In the genomic region with DNA sequence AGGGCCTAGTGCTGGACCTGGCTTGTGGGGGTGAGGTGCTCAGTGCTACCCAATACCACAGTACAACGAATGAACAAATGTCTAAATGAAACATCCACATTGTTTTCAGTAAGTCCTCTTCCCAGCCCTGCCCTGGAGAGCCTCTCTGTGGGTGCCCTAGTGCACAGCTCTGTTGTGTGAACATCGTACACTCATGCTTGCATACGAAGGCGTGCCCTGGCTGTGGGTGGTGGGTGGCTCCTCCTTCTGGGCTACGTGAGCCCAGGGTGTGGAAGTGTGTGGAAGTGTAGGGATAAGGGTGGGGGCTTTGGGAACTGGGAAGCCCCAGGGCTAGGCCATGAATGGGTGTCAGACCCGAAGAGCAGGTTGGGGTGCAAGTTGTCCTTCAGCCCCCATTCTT, we compare ENCODE assay signal across 10 cellular contexts. TPM values are rescaled to one million over a fixed set of nuclear protein-coding genes. Genes with fewer than 3 reads are reported as not detected.
A peak's percentile ranks its signal among the peaks of the same experiment; 100 is the strongest.
DNase-seq lines count a peak whose midpoint lies in the region; ATAC-seq, FAIRE-seq and TF ChIP-seq lines count a peak whose summit lies in the region.
"Had no signal": no experiment of that assay in that cellular context is flagged by ENCODE, and none has a peak within 500 bp of the region (broad histone marks: within the 10 kb centered on the region; RNA-seq: fewer than 3 reads in every experiment).

No MANE protein-coding gene starts in this region.

- H3K36me3 Mint-ChIP-seq in stimulated activated naive CD8-positive, alpha-beta T cell treated with anti-CD3 and anti-CD28 coated beads, Interleukin-15, Interleukin-2, amounts not matched to agents 100 ng/mL and 50 ng/mL, for 24 hours (ENCODE audit: low read depth): no peaks in the 10 kb centered on the region

- CTCF ChIA-PET in K562 (lab: Yijun Ruan, JAX; ENCODE audit: low intra/inter-chr PET ratio): no interaction called here

- no peak for ATAC-seq in stimulated activated naive CD8-positive, alpha-beta T cell treated with anti-CD3 and anti-CD28 coated beads, Interleukin-15, Interleukin-2, amounts not matched to agents 100 U/mL and 50 U/mL, for 24 hours
- ATAC-seq in K562 (no peak), HG03442 (IDR thresholded peaks at IDR 0.05; ENCODE audit: unreplicated experiment) (no peak)

- DNase-seq in stimulated activated naive CD8-positive, alpha-beta T cell treated with anti-CD3 and anti-CD28 coated beads, Interleukin-15, Interleukin-2, amounts not matched to agents 100 U/mL and 50 U/mL, for 24 hours: no peak
- DNase-seq in K562 (ENCODE audit: extremely low read depth in 1 of 4, low spot score in 3 of 4) (no peak), vagina (ENCODE audit: extremely low spot score in 2 of 2) (no peak), HuH-7 (ENCODE audit: low spot score) (no peak), cortex of kidney (lab: John Stamatoyannopoulos, UW) (no peak)

- no peaks in the 10 kb centered on the region for H3K79me2 ChIP-seq in K562 (ENCODE audit: control insufficient read depth, insufficient read depth, low read length)

- 55% methylated on average over 3 of the region's 6 CpGs for WGBS in K562 (ENCODE audit: insufficient coverage, low coverage, missing lambda C conversion rate)

- no peaks in the 10 kb centered on the region for H3K27me3 Mint-ChIP-seq in stimulated activated naive CD8-positive, alpha-beta T cell treated with anti-CD3 and anti-CD28 coated beads, Interleukin-15, Interleukin-2, amounts not matched to agents 100 ng/mL and 50 ng/mL, for 24 hours

- H3K4me2 ChIP-seq in K562 (ENCODE audit: insufficient read depth, low read length): no peak overlapping the region

- in situ Hi-C loops in K562 (cut with MboI): no loop called here

- POLR2A ChIA-PET in K562 (lab: Yijun Ruan, JAX): no interaction called here

- H3K4me1 ChIP-seq in K562 (replicated peaks in 1 of 2; ENCODE audit: control insufficient read depth in 2 of 2, insufficient read depth in 2 of 2, low read length in 2 of 2): peaks cover 19 to 28% of the 10 kb centered on the region in 2 experiments; a peak in 4 of 5 replicates
- peaks cover 9 to 11% of the 10 kb centered on the region in 2 donors for H3K4me1 ChIP-seq in mucosa of rectum (ENCODE audit: control insufficient read depth in 2 of 2, insufficient read depth in 2 of 2, low read length in 2 of 2)
- peaks cover 11% of the 10 kb centered on the region for H3K4me1 ChIP-seq in vagina
- H3K4me1 ChIP-seq: HAP-1 had no signal

- peak overlapping the region; percentile 89 for H3K4me3 Mint-ChIP-seq in stimulated activated naive CD8-positive, alpha-beta T cell treated with anti-CD3 and anti-CD28 coated beads, Interleukin-15, Interleukin-2, amounts not matched to agents 100 ng/mL and 50 ng/mL, for 24 hours

- BruUV-seq in K562 (replicated peaks; lab: Mats Ljungman, UMichigan): no TSS peak

- H3K4me3 ChIP-seq in K562 (no peak overlapping the region), mucosa of rectum (ENCODE audit: low read length in 2 of 2) (peak overlapping the region; percentile 84 to 86), vagina (peak overlapping the region in 1 of 2 donors; percentile 85)

- no peak for TF ChIP-seq EP300 in K562 (IDR thresholded peaks at IDR 0.05; ENCODE audit: low read length)

- TF ChIP-seq POLR2A in K562 (conservative IDR thresholded peaks at IDR 0.05) (no peak), vagina (IDR thresholded peaks at IDR 0.05) (no peak)

- H3K9me3 ChIP-seq in K562 (replicated peaks; ENCODE audit: control insufficient read depth, insufficient read depth, low read depth, low read length): no peaks in the 10 kb centered on the region
- no peaks in the 10 kb centered on the region for H3K9me3 ChIP-seq in mucosa of rectum (ENCODE audit: control insufficient read depth in 2 of 2, low read length in 2 of 2)
- no peaks in the 10 kb centered on the region for H3K9me3 ChIP-seq in vagina
- H3K9me3 ChIP-seq: HAP-1 had no signal

- H3K27ac Mint-ChIP-seq in stimulated activated naive CD8-positive, alpha-beta T cell treated with anti-CD3 and anti-CD28 coated beads, Interleukin-15, Interleukin-2, amounts not matched to agents 100 ng/mL and 50 ng/mL, for 24 hours: no peak overlapping the region

- H3K4me1 Mint-ChIP-seq in stimulated activated naive CD8-positive, alpha-beta T cell treated with anti-CD3 and anti-CD28 coated beads, Interleukin-15, Interleukin-2, amounts not matched to agents 100 ng/mL and 50 ng/mL, for 24 hours (ENCODE audit: low read depth): peaks cover 5% of the 10 kb centered on the region

- TF ChIP-seq CTCF in K562 (IDR thresholded peaks at IDR 0.05 in 2 of 3, conservative IDR thresholded peaks at IDR 0.05 in 1 of 3; ENCODE audit: insufficient read depth in 2 of 3, low read depth in 1 of 3, low read length in 3 of 3): no peak
- TF ChIP-seq CTCF in vagina (IDR thresholded peaks at IDR 0.05): no peak

- H2AFZ ChIP-seq in K562 (ENCODE audit: low read depth, low read length): peak overlapping the region; percentile 34; the same call in 1 of the 2 replicates

- TF ChIP-seq RAD21 in K562 (CRISPR knock-in tag; conservative IDR thresholded peaks at IDR 0.05 in 1 of 2, IDR thresholded peaks at IDR 0.05 in 1 of 2): no peak

- no peaks in the 10 kb centered on the region for H4K20me1 ChIP-seq in K562 (replicated peaks; ENCODE audit: control insufficient read depth, insufficient read depth, low read length)

- no peak overlapping the region for H3K27ac ChIP-seq in K562 (ENCODE audit: extremely low read depth, low read depth, low read length)
- peak overlapping the region; percentile 83 to 86 for H3K27ac ChIP-seq in mucosa of rectum (ENCODE audit: low read depth in 2 of 2, low read length in 2 of 2)
- peak overlapping the region; percentile 94 for H3K27ac ChIP-seq in vagina

- H3K27me3 ChIP-seq in K562 (ENCODE audit: control insufficient read depth in 2 of 2, insufficient read depth in 2 of 2, low read length in 2 of 2): peaks cover 0 to 4% of the 10 kb centered on the region in 2 experiments; a peak in 1 of 5 replicates
- no peaks in the 10 kb centered on the region for H3K27me3 ChIP-seq in mucosa of rectum (ENCODE audit: control insufficient read depth in 2 of 2, insufficient read depth in 2 of 2, low read length in 2 of 2)
- H3K27me3 ChIP-seq in vagina: no peaks in the 10 kb centered on the region

- no peaks in the 10 kb centered on the region for H3K9me3 Mint-ChIP-seq in stimulated activated naive CD8-positive, alpha-beta T cell treated with anti-CD3 and anti-CD28 coated beads, Interleukin-15, Interleukin-2, amounts not matched to agents 100 ng/mL and 50 ng/mL, for 24 hours

- H3K36me3 ChIP-seq in K562 (ENCODE audit: control insufficient read depth, insufficient read depth, low read length) (no peaks in the 10 kb centered on the region), mucosa of rectum (ENCODE audit: control insufficient read depth in 2 of 2, insufficient read depth in 2 of 2, low read length in 2 of 2) (no peaks in the 10 kb centered on the region), vagina (no peaks in the 10 kb centered on the region)

- FAIRE-seq in K562 (lab: Jason Lieb, UNC): no peak

- H3K9me1 ChIP-seq in K562 (ENCODE audit: control insufficient read depth, insufficient read depth, low read length): no peaks in the 10 kb centered on the region

- H3K9ac ChIP-seq in K562 (ENCODE audit: insufficient read depth in 1 of 2, low read depth in 2 of 2, low read length in 2 of 2) (no peak overlapping the region; a peak in 1 of 4 replicates), mucosa of rectum (ENCODE audit: low read depth in 1 of 2, low read length in 2 of 2) (peak overlapping the region in 1 of 2 donors; percentile 86)

- intact Hi-C loops in K562 (cut with micrococcal nuclease) (no loop called here), vagina (cut with DNase I) (no loop called here)

RNA-seq across cellular contexts. Expression of a gene that starts 0.6 kb away (rescaled TPM):
- 0.86 and 3.6 TPM in 2 replicates for total RNA-seq in K562 (2011; cell fraction: chromatin; rRNA removed; ENCODE audit: low replicate concordance)
- 1.8 and 3.5 TPM in 2 replicates for total RNA-seq in K562 (2011; cell fraction: nucleolus; rRNA removed)
- 1.1 and 1.3 TPM in 2 replicates for total RNA-seq in K562 (2011; cell fraction: nucleoplasm; rRNA removed)
- total RNA-seq in K562 (2014; rRNA removed): 1.3 and 1.4 TPM in 2 replicates
- 0.19 and 0.22 TPM in 2 replicates for total RNA-seq in K562 (2014; rRNA removed; fragmentation: Illumina TruSeq; extraction: Trizol)
- total RNA-seq in K562 (2015; rRNA removed; fragmentation: Illumina TruSeq; extraction: Trizol): 0.34 and 0.69 TPM in 2 replicates
- 2.1 and 2.3 TPM in 2 replicates for total RNA-seq in K562 (2021)
- polyA plus RNA-seq in K562 (2011; rRNA removed): 0.55 and 1.4 TPM in 2 replicates
- polyA plus RNA-seq in K562 (2011; cell fraction: cytosol; rRNA removed): 0.81 and 4.1 TPM in 2 replicates
- 0.76 and 5.1 TPM in 2 replicates for polyA plus RNA-seq in K562 (2011; cell fraction: nucleus; rRNA removed)
- polyA plus RNA-seq in K562 (2012): 1.0 and 2.3 TPM in 2 replicates
- 0.49 and 1.1 TPM in 2 replicates for polyA plus RNA-seq in K562 (2014; fragmentation: Illumina TruSeq; extraction: Trizol)
- under 1 TPM; 0.04 to 0.06 TPM for polyA plus RNA-seq in K562 (2014; fragmentation: Nextera tagmentation; extraction: Ambion mirVana)
- polyA plus RNA-seq in K562 (2014; rRNA removed): 1.1 and 2.1 TPM in 2 replicates
- 0.27 and 1.2 TPM in 2 replicates for polyA minus RNA-seq in K562 (2011; rRNA and poly(A)+ RNA removed)
- 1.4 and 3.4 TPM in 2 replicates for polyA minus RNA-seq in K562 (2011; cell fraction: cytosol; rRNA and poly(A)+ RNA removed)
- 0.67 and 2.3 TPM in 2 replicates for polyA minus RNA-seq in K562 (2011; cell fraction: nucleus; rRNA and poly(A)+ RNA removed)
- total RNA-seq in vagina: 15.5 TPM

RNA-seq across cellular contexts. Expression of a gene that starts 17.3 kb away (rescaled TPM):
- total RNA-seq in K562 (2011; cell fraction: chromatin; rRNA removed; ENCODE audit: low replicate concordance): not detected in 2 replicates
- total RNA-seq in K562 (2011; cell fraction: nucleolus; rRNA removed): not detected in 2 replicates
- not detected in 2 replicates for total RNA-seq in K562 (2011; cell fraction: nucleoplasm; rRNA removed)
- not detected in 2 replicates for total RNA-seq in K562 (2014; rRNA removed)
- not detected in 2 replicates for total RNA-seq in K562 (2014; rRNA removed; fragmentation: Illumina TruSeq; extraction: Trizol)
- not detected in 2 replicates for total RNA-seq in K562 (2015; rRNA removed; fragmentation: Illumina TruSeq; extraction: Trizol)
- not detected in 2 replicates for total RNA-seq in K562 (2021)
- not detected in 2 replicates for polyA plus RNA-seq in K562 (2011; rRNA removed)
- polyA plus RNA-seq in K562 (2011; cell fraction: cytosol; rRNA removed): not detected in 2 replicates
- not detected in 2 replicates for polyA plus RNA-seq in K562 (2011; cell fraction: nucleus; rRNA removed)
- not detected in 2 replicates for polyA plus RNA-seq in K562 (2012)
- polyA plus RNA-seq in K562 (2014; fragmentation: Illumina TruSeq; extraction: Trizol): not detected in 2 replicates
- polyA plus RNA-seq in K562 (2014; fragmentation: Nextera tagmentation; extraction: Ambion mirVana): not detected
- not detected in 2 replicates for polyA plus RNA-seq in K562 (2014; rRNA removed)
- polyA minus RNA-seq in K562 (2011; rRNA and poly(A)+ RNA removed): not detected in 2 replicates
- polyA minus RNA-seq in K562 (2011; cell fraction: cytosol; rRNA and poly(A)+ RNA removed): not detected in 2 replicates
- not detected in 2 replicates for polyA minus RNA-seq in K562 (2011; cell fraction: nucleus; rRNA and poly(A)+ RNA removed)
- total RNA-seq in vagina: 0.25 TPM
- total RNA-seq: endothelial cell of umbilical vein had no signal
- polyA plus RNA-seq: endothelial cell of umbilical vein had no signal

RNA-seq across cellular contexts. Expression of a gene that starts 19.1 kb away (rescaled TPM):
- 0.37 and 1.3 TPM in 2 replicates for total RNA-seq in K562 (2011; cell fraction: chromatin; rRNA removed; ENCODE audit: low replicate concordance)
- total RNA-seq in K562 (2011; cell fraction: nucleolus; rRNA removed): 0.13 and 0.50 TPM in 2 replicates
- total RNA-seq in K562 (2011; cell fraction: nucleoplasm; rRNA removed): 0.66 and 0.99 TPM in 2 replicates
- 0.09 TPM in 1 of 2 replicates, not detected in the other for total RNA-seq in K562 (2014; rRNA removed)
- not detected in 2 replicates for total RNA-seq in K562 (2014; rRNA removed; fragmentation: Illumina TruSeq; extraction: Trizol)
- not detected in 2 replicates for total RNA-seq in K562 (2015; rRNA removed; fragmentation: Illumina TruSeq; extraction: Trizol)
- total RNA-seq in K562 (2021): 0.11 and 0.13 TPM in 2 replicates
- polyA plus RNA-seq in K562 (2011; rRNA removed): 0.04 and 0.08 TPM in 2 replicates
- 0.04 and 0.12 TPM in 2 replicates for polyA plus RNA-seq in K562 (2011; cell fraction: cytosol; rRNA removed)
- 0.59 and 0.63 TPM in 2 replicates for polyA plus RNA-seq in K562 (2011; cell fraction: nucleus; rRNA removed)
- polyA plus RNA-seq in K562 (2012): 0.13 TPM in 1 of 2 replicates, not detected in the other
- 0.07 and 0.11 TPM in 2 replicates for polyA plus RNA-seq in K562 (2014; fragmentation: Illumina TruSeq; extraction: Trizol)
- polyA plus RNA-seq in K562 (2014; fragmentation: Nextera tagmentation; extraction: Ambion mirVana): not detected
- polyA plus RNA-seq in K562 (2014; rRNA removed): 0.03 and 0.05 TPM in 2 replicates
- 0.11 and 0.21 TPM in 2 replicates for polyA minus RNA-seq in K562 (2011; rRNA and poly(A)+ RNA removed)
- polyA minus RNA-seq in K562 (2011; cell fraction: cytosol; rRNA and poly(A)+ RNA removed): not detected in 2 replicates
- 0.33 and 0.54 TPM in 2 replicates for polyA minus RNA-seq in K562 (2011; cell fraction: nucleus; rRNA and poly(A)+ RNA removed)
- 3.2 TPM for total RNA-seq in vagina

RNA-seq across cellular contexts. Expression of a gene that starts 38.2 kb away (rescaled TPM):
- 15.7 and 23.8 TPM in 2 replicates for total RNA-seq in K562 (2011; cell fraction: chromatin; rRNA removed; ENCODE audit: low replicate concordance)
- total RNA-seq in K562 (2011; cell fraction: nucleolus; rRNA removed): 8.8 and 10.0 TPM in 2 replicates
- total RNA-seq in K562 (2011; cell fraction: nucleoplasm; rRNA removed): 17.2 and 25.5 TPM in 2 replicates
- total RNA-seq in K562 (2014; rRNA removed) (5.9 and 6.4 TPM in 2 replicates), K562 (2014; rRNA removed; fragmentation: Illumina TruSeq; extraction: Trizol) (9.9 and 12.1 TPM in 2 replicates), K562 (2015; rRNA removed; fragmentation: Illumina TruSeq; extraction: Trizol) (7.6 and 8.2 TPM in 2 replicates), K562 (2021) (21.9 and 24.9 TPM in 2 replicates), vagina (15.5 TPM)
- polyA plus RNA-seq in K562 (2011; rRNA removed) (14.4 and 15.6 TPM in 2 replicates), K562 (2014; fragmentation: Illumina TruSeq; extraction: Trizol) (17.6 and 18.8 TPM in 2 replicates), K562 (2014; fragmentation: Nextera tagmentation; extraction: Ambion mirVana) (1 to 10 TPM; 3.2 to 6.2 TPM), K562 (2014; rRNA removed) (10.7 and 10.9 TPM in 2 replicates)
- polyA plus RNA-seq in K562 (2011; cell fraction: cytosol; rRNA removed): 9.2 and 15.0 TPM in 2 replicates
- 15.6 and 18.5 TPM in 2 replicates for polyA plus RNA-seq in K562 (2011; cell fraction: nucleus; rRNA removed)
- polyA plus RNA-seq in K562 (2012): 9.6 and 11.7 TPM in 2 replicates
- polyA minus RNA-seq in K562 (2011; rRNA and poly(A)+ RNA removed): 22.5 and 22.6 TPM in 2 replicates
- 15.1 and 17.8 TPM in 2 replicates for polyA minus RNA-seq in K562 (2011; cell fraction: cytosol; rRNA and poly(A)+ RNA removed)
- 8.1 and 11.1 TPM in 2 replicates for polyA minus RNA-seq in K562 (2011; cell fraction: nucleus; rRNA and poly(A)+ RNA removed)

RNA-seq across cellular contexts. Expression of a gene that starts 46.6 kb away (rescaled TPM):
- total RNA-seq in K562 (2011; cell fraction: chromatin; rRNA removed; ENCODE audit: low replicate concordance): 110 and 177 TPM in 2 replicates
- total RNA-seq in K562 (2011; cell fraction: nucleolus; rRNA removed): 95.9 and 97.1 TPM in 2 replicates
- 112 and 129 TPM in 2 replicates for total RNA-seq in K562 (2011; cell fraction: nucleoplasm; rRNA removed)
- total RNA-seq in K562 (2014; rRNA removed) (15.1 and 17.0 TPM in 2 replicates), K562 (2014; rRNA removed; fragmentation: Illumina TruSeq; extraction: Trizol) (14.5 and 15.8 TPM in 2 replicates), K562 (2015; rRNA removed; fragmentation: Illumina TruSeq; extraction: Trizol) (13.8 and 13.9 TPM in 2 replicates), K562 (2021) (23.5 and 24.6 TPM in 2 replicates), vagina (22.1 TPM)
- polyA plus RNA-seq in K562 (2011; rRNA removed) (29.4 and 41.9 TPM in 2 replicates), K562 (2014; fragmentation: Illumina TruSeq; extraction: Trizol) (19.1 and 21.5 TPM in 2 replicates), K562 (2014; fragmentation: Nextera tagmentation; extraction: Ambion mirVana) (10 to 100 TPM; 22.5 to 34.1 TPM), K562 (2014; rRNA removed) (24.0 and 30.5 TPM in 2 replicates)
- polyA plus RNA-seq in K562 (2011; cell fraction: cytosol; rRNA removed): 33.8 and 41.0 TPM in 2 replicates
- 89.9 and 99.2 TPM in 2 replicates for polyA plus RNA-seq in K562 (2011; cell fraction: nucleus; rRNA removed)
- polyA plus RNA-seq in K562 (2012): 15.5 and 24.5 TPM in 2 replicates
- 32.2 and 33.0 TPM in 2 replicates for polyA minus RNA-seq in K562 (2011; rRNA and poly(A)+ RNA removed)
- polyA minus RNA-seq in K562 (2011; cell fraction: cytosol; rRNA and poly(A)+ RNA removed): 8.2 and 17.7 TPM in 2 replicates
- polyA minus RNA-seq in K562 (2011; cell fraction: nucleus; rRNA and poly(A)+ RNA removed): 28.0 and 41.1 TPM in 2 replicates
